In genomic region chr5:115520191-115520590, GRCh38 we compare ENCODE assay signal across 24 cellular contexts. TPM values are rescaled to one million over a fixed set of nuclear protein-coding genes. Genes with fewer than 3 reads are reported as not detected.
DNase-seq lines count a peak whose midpoint lies in the region; ATAC-seq, FAIRE-seq and TF ChIP-seq lines count a peak whose summit lies in the region.
"Had no signal": no experiment of that assay in that cellular context is flagged by ENCODE, and none has a peak within 500 bp of the region (broad histone marks: within the 10 kb centered on the region; RNA-seq: fewer than 3 reads in every experiment).

No MANE protein-coding gene starts in this region.

- intact Hi-C loops in heart left ventricle (cut with DNase I) = no loop called here

- peak; percentile 39 for FAIRE-seq in small intestine (lab: Jason Lieb, UNC)
- FAIRE-seq: GM12878, GM12892, GM18507 had no signal

- no peak for TF ChIP-seq CTCF in heart left ventricle (IDR thresholded peaks at IDR 0.05)

- WGBS in small intestine, 3 donors = 61 to 91% (median 87%) methylated on average over 2 of the region's 2 CpGs
- 92 to 97% (median 94%) methylated on average over 2 of the region's 2 CpGs for WGBS in heart left ventricle, 4 donors

- H3K36me3 ChIP-seq in HAP-1 (replicated peaks) (peaks cover 13% of the 10 kb centered on the region), small intestine (ENCODE audit: control insufficient read depth in 2 of 2, insufficient read depth in 2 of 2, low read length in 2 of 2) (peaks cover 0 to 10% of the 10 kb centered on the region in 2 donors), heart left ventricle (peaks cover 0 to 48% (median 27%) of the 10 kb centered on the region in 9 donors)

- ATAC-seq in GM18868 (IDR thresholded peaks at IDR 0.05; ENCODE audit: unreplicated experiment) (no peak), heart left ventricle (no peak)
- ATAC-seq: GM12878 had no signal

- H3K9me3 ChIP-seq in HAP-1 (no peaks in the 10 kb centered on the region), small intestine (ENCODE audit: control insufficient read depth, low read depth) (no peaks in the 10 kb centered on the region), heart left ventricle (no peaks in the 10 kb centered on the region)
- H3K9me3 ChIP-seq: BE2C, BLaER1 had no signal

- H3K4me1 ChIP-seq in HAP-1 (peaks cover 34% of the 10 kb centered on the region), small intestine (ENCODE audit: control insufficient read depth in 2 of 2, insufficient read depth in 1 of 2, low read depth in 1 of 2, low read length in 1 of 2) (peaks cover 0 to 6% of the 10 kb centered on the region in 2 donors), heart left ventricle (peaks cover 0 to 36% (median 16%) of the 10 kb centered on the region in 12 donors)
- H3K4me1 ChIP-seq: BE2C, BLaER1 had no signal

- no peaks in the 10 kb centered on the region for H3K27me3 ChIP-seq in HAP-1 (ENCODE audit: low read depth)
- no peaks in the 10 kb centered on the region for H3K27me3 ChIP-seq in small intestine (ENCODE audit: control insufficient read depth in 2 of 2, insufficient read depth in 2 of 2, low read length in 2 of 2)
- H3K27me3 ChIP-seq in heart left ventricle = no peaks in the 10 kb centered on the region
- H3K27me3 ChIP-seq: BE2C, BLaER1 had no signal

- no peak for TF ChIP-seq POLR2A in heart left ventricle (IDR thresholded peaks at IDR 0.05)

- DNase-seq in HAP-1 (ENCODE audit: low spot score in 2 of 2) (peak; percentile 23 to 98), small intestine (no peak), NCI-H524 treated with DMSO at 0.1 percent for 48 hours (lab: John Stamatoyannopoulos, UW) (no peak), heart left ventricle (no peak)
- DNase-seq: 8988T; ACHN; BE2C; C1 segment of cervical spinal cord; CD4-positive, alpha-beta memory T cell; CD4-positive, CD25-positive, alpha-beta regulatory T cell; CD8-positive, alpha-beta memory T cell; COR-L47; DMS 273 treated with DMSO at 0.1 percent for 48 hours; DMS153; DMS53; DMS79; DND-41; EL; GDM1 had no signal

- in situ Hi-C loops in HAP-1 (cut with MboI; ENCODE audit: low sequenced_read_pairs) = no loop called here

- H3K27ac ChIP-seq in small intestine (ENCODE audit: low read depth in 1 of 2, low read length in 1 of 2) (no peak overlapping the region), heart left ventricle (no peak overlapping the region)
- H3K27ac ChIP-seq: BLaER1 had no signal

- H3K4me3 ChIP-seq in HAP-1 = no peak overlapping the region
- no peak overlapping the region for H3K4me3 ChIP-seq in small intestine (ENCODE audit: low read depth in 1 of 2, low read length in 2 of 2)
- H3K4me3 ChIP-seq in heart left ventricle = no peak overlapping the region
- H3K4me3 ChIP-seq: BLaER1, GM12878 had no signal

RNA-seq across cellular contexts. Expression of gene FEM1C, which starts 24.4 kb away (rescaled TPM):
- polyA plus RNA-seq in small intestine = 10 to 100 TPM in 2 of 3 donors, 1 to 10 TPM in 1; 7.9 to 12.7 (median 10.3) TPM
- total RNA-seq in heart left ventricle = 10 to 100 TPM; 37.5 to 92.7 (median 48.9) TPM
- 10 to 100 TPM; 14.9 to 36.9 TPM for polyA plus RNA-seq in heart left ventricle

Comparison
In these comparisons a context has a peak if more than half of its experiments do, and no peak if none do; other contexts are left out.
1. DNase-seq: peak in HAP-1 (2 of 2); none in small intestine (single experiment), NCI-H524 treated with DMSO at 0.1 percent for 48 hours (single experiment) and heart left ventricle (0 of 5).